ENCODE assay signal across 15 cellular contexts in genomic region chr21:44653656-44654575, GRCh38. TPM values are rescaled to one million over a fixed set of nuclear protein-coding genes. Genes with fewer than 3 reads are reported as not detected.
DNase-seq lines count a peak whose midpoint lies in the region; ATAC-seq and TF ChIP-seq lines count a peak whose summit lies in the region.
"Had no signal": no experiment of that assay in that cellular context is flagged by ENCODE, and none has a peak within 500 bp of the region (broad histone marks: within the 10 kb centered on the region; RNA-seq: fewer than 3 reads in every experiment).

No MANE protein-coding gene starts in this region.

- peak; percentile 51 for ATAC-seq in stimulated activated effector memory CD8-positive, alpha-beta T cell treated with anti-CD3 and anti-CD28 coated beads, Interleukin-12 subunit alpha, Interleukin-12 subunit beta, amount 100 ng/mL, for 72 hours

- no peak overlapping the region for H2AFZ ChIP-seq in SK-N-SH (ENCODE audit: low read depth)

- H3K4me1 Mint-ChIP-seq in T-helper 2 cell treated with Interferon-gamma antibody and Interleukin-4, amounts not matched to agents 5 μg/mL and 100 μg/mL, for 36 hours (ENCODE audit: low read depth): peaks cover 37% of the 10 kb centered on the region
- H3K4me1 Mint-ChIP-seq in activated naive CD4-positive, alpha-beta T cell treated with anti-CD3 and anti-CD28 coated beads for 36 hours (ENCODE audit: low read depth): peaks cover 42% of the 10 kb centered on the region
- H3K4me1 Mint-ChIP-seq in stimulated activated effector memory CD8-positive, alpha-beta T cell treated with anti-CD3 and anti-CD28 coated beads, Interleukin-12 subunit alpha, Interleukin-12 subunit beta, amount 100 ng/mL, for 72 hours: peaks cover 61% of the 10 kb centered on the region

- TF ChIP-seq RAD21 in SK-N-SH (IDR thresholded peaks at IDR 0.05; ENCODE audit: low read length): no peak

- H3K9ac ChIP-seq in SK-N-SH: no peak overlapping the region

- POLR2A ChIA-PET in SK-N-SH (lab: Yijun Ruan, JAX): interaction anchor here (1.1 kb wide), 1 partner anchor 32 kb away, joined by 3 read pairs; no protein-coding TSS in a partner anchor

- H3K9me3 Mint-ChIP-seq in T-helper 2 cell treated with Interferon-gamma antibody and Interleukin-4, amounts not matched to agents 5 μg/mL and 100 μg/mL, for 36 hours: peaks cover 28% of the 10 kb centered on the region
- peaks cover 29% of the 10 kb centered on the region for H3K9me3 Mint-ChIP-seq in activated naive CD4-positive, alpha-beta T cell treated with anti-CD3 and anti-CD28 coated beads for 36 hours
- peaks cover 11% of the 10 kb centered on the region for H3K9me3 Mint-ChIP-seq in stimulated activated effector memory CD8-positive, alpha-beta T cell treated with anti-CD3 and anti-CD28 coated beads, Interleukin-12 subunit alpha, Interleukin-12 subunit beta, amount 100 ng/mL, for 72 hours

- no peak for TF ChIP-seq CTCF in SK-N-SH (IDR thresholded peaks at IDR 0.05)

- no peaks in the 10 kb centered on the region for H3K9me3 ChIP-seq in SK-N-SH
- H3K9me3 ChIP-seq: adrenal gland had no signal

- no peak for TF ChIP-seq EP300 in SK-N-SH (IDR thresholded peaks at IDR 0.05; ENCODE audit: borderline replicate concordance in 1 of 2, low read depth in 1 of 2, low read length in 1 of 2)

- H3K4me1 ChIP-seq in SK-N-SH (ENCODE audit: control insufficient read depth in 1 of 2, insufficient read depth in 2 of 2, low read depth in 1 of 2, low read length in 1 of 2): no peaks in the 10 kb centered on the region
- H3K4me1 ChIP-seq: adrenal gland had no signal

- H3K36me3 ChIP-seq in SK-N-SH (replicated peaks in 1 of 2; ENCODE audit: control insufficient read depth in 1 of 2, insufficient read depth in 2 of 2, low read length in 1 of 2): no peaks in the 10 kb centered on the region
- H3K36me3 ChIP-seq: adrenal gland, neutrophil had no signal

- no peaks in the 10 kb centered on the region for H3F3A ChIP-seq in SK-N-SH (replicated peaks; ENCODE audit: insufficient read depth)

- no peaks in the 10 kb centered on the region for H4K20me1 ChIP-seq in SK-N-SH (ENCODE audit: insufficient read depth)

- CTCF ChIA-PET in activated naive CD4-positive, alpha-beta T cell treated with anti-CD3 and anti-CD28 coated beads for 36 hours (lab: Charles Lee): interaction anchor here (0.6 kb wide), 1 partner anchor 27 kb away, joined by 3 read pairs; no protein-coding TSS in a partner anchor
- CTCF ChIA-PET in SK-N-SH (lab: Yijun Ruan, JAX): interaction anchor here (0.6 to 0.9 kb wide), 2 partner anchors 23 to 122 kb away, joined by 3 read pairs; no protein-coding TSS in a partner anchor

- H3K4me2 ChIP-seq in SK-N-SH: no peak overlapping the region

- peak overlapping the region; percentile 50 for H3K27ac Mint-ChIP-seq in T-helper 2 cell treated with Interferon-gamma antibody and Interleukin-4, amounts not matched to agents 5 μg/mL and 100 μg/mL, for 36 hours
- H3K27ac Mint-ChIP-seq in activated naive CD4-positive, alpha-beta T cell treated with anti-CD3 and anti-CD28 coated beads for 36 hours: no peak overlapping the region
- peak overlapping the region; percentile 78 for H3K27ac Mint-ChIP-seq in stimulated activated effector memory CD8-positive, alpha-beta T cell treated with anti-CD3 and anti-CD28 coated beads, Interleukin-12 subunit alpha, Interleukin-12 subunit beta, amount 100 ng/mL, for 72 hours
- H3K27ac Mint-ChIP-seq: endodermal cell had no signal

- no peak overlapping the region for H3K27ac ChIP-seq in SK-N-SH (ENCODE audit: low read depth in 2 of 2, low read length in 1 of 2)
- H3K27ac ChIP-seq: adrenal gland, HL-60, neutrophil had no signal

- no peaks in the 10 kb centered on the region for H3K9me2 ChIP-seq in SK-N-SH

- H3K27me3 Mint-ChIP-seq in T-helper 2 cell treated with Interferon-gamma antibody and Interleukin-4, amounts not matched to agents 5 μg/mL and 100 μg/mL, for 36 hours (ENCODE audit: low read depth): no peaks in the 10 kb centered on the region
- H3K27me3 Mint-ChIP-seq in activated naive CD4-positive, alpha-beta T cell treated with anti-CD3 and anti-CD28 coated beads for 36 hours (ENCODE audit: low read depth): no peaks in the 10 kb centered on the region

- H3K36me3 Mint-ChIP-seq in T-helper 2 cell treated with Interferon-gamma antibody and Interleukin-4, amounts not matched to agents 5 μg/mL and 100 μg/mL, for 36 hours (ENCODE audit: low read depth): peaks cover 37% of the 10 kb centered on the region
- H3K36me3 Mint-ChIP-seq in activated naive CD4-positive, alpha-beta T cell treated with anti-CD3 and anti-CD28 coated beads for 36 hours (ENCODE audit: low read depth): peaks cover 7% of the 10 kb centered on the region
- H3K36me3 Mint-ChIP-seq in stimulated activated effector memory CD8-positive, alpha-beta T cell treated with anti-CD3 and anti-CD28 coated beads, Interleukin-12 subunit alpha, Interleukin-12 subunit beta, amount 100 ng/mL, for 72 hours: no peaks in the 10 kb centered on the region

- H3K4me3 ChIP-seq in SK-N-SH (ENCODE audit: low read depth in 2 of 2, low read length in 1 of 2): no peak overlapping the region
- H3K4me3 ChIP-seq: adrenal gland had no signal

- peaks cover 40% of the 10 kb centered on the region for H3K27me3 ChIP-seq in SK-N-SH (ENCODE audit: insufficient read depth)
- H3K27me3 ChIP-seq: neutrophil had no signal

- peak; percentile 62 for DNase-seq in activated T-cell treated with anti-CD3 and anti-CD28 coated beads, Interleukin-2, amount 50 U/mL, for 1 hour
- DNase-seq in activated T-cell treated with anti-CD3 and anti-CD28 coated beads for 4 hours: no peak
- no peak for DNase-seq in T-helper 2 cell treated with Interferon-gamma antibody and Interleukin-4, amounts not matched to agents 5 μg/mL and 100 μg/mL, for 36 hours (ENCODE audit: low spot score)
- DNase-seq in activated naive CD4-positive, alpha-beta T cell treated with anti-CD3 and anti-CD28 coated beads for 36 hours: peak; percentile 50
- DNase-seq in stimulated activated effector memory CD8-positive, alpha-beta T cell treated with anti-CD3 and anti-CD28 coated beads, Interleukin-12 subunit alpha, Interleukin-12 subunit beta, amount 100 ng/mL, for 72 hours (ENCODE audit: low spot score in 2 of 2): peak in 1 of 2 donors; percentile 49
- no peak for DNase-seq in kidney tubule cell (ENCODE audit: low spot score)
- no peak for DNase-seq in putamen (ENCODE audit: low spot score)
- DNase-seq in SK-N-SH: no peak
- DNase-seq: endodermal cell, T1000 had no signal

- intact Hi-C loops in activated naive CD4-positive, alpha-beta T cell treated with anti-CD3 and anti-CD28 coated beads for 36 hours (cut with micrococcal nuclease): no loop called here

- WGBS in SK-N-SH (ENCODE audit: low lambda C conversion rate): 29% methylated on average over 10 of the region's 17 CpGs

- H3K4me3 Mint-ChIP-seq in T-helper 2 cell treated with Interferon-gamma antibody and Interleukin-4, amounts not matched to agents 5 μg/mL and 100 μg/mL, for 36 hours: no peak overlapping the region
- no peak overlapping the region for H3K4me3 Mint-ChIP-seq in activated naive CD4-positive, alpha-beta T cell treated with anti-CD3 and anti-CD28 coated beads for 36 hours
- peak overlapping the region; percentile 19 for H3K4me3 Mint-ChIP-seq in stimulated activated effector memory CD8-positive, alpha-beta T cell treated with anti-CD3 and anti-CD28 coated beads, Interleukin-12 subunit alpha, Interleukin-12 subunit beta, amount 100 ng/mL, for 72 hours
- H3K4me3 Mint-ChIP-seq: endodermal cell had no signal

- no peaks in the 10 kb centered on the region for H3K79me2 ChIP-seq in SK-N-SH (ENCODE audit: insufficient read depth)

TF ChIP-seq in SK-N-SH, 30 proteins besides CTCF, POLR2A, EP300 and RAD21:
- TF ChIP-seq JUND (IDR thresholded peaks at IDR 0.05) (no peak), IRF3 (IDR thresholded peaks at IDR 0.05; ENCODE audit: low read depth, low read length) (no peak), RFX5 (IDR thresholded peaks at IDR 0.05; ENCODE audit: low read length) (no peak)

RNA-seq across cellular contexts. Expression of gene KRTAP12-4, which starts 0.5 kb away (rescaled TPM):
- not detected for total RNA-seq in activated naive CD4-positive, alpha-beta T cell treated with anti-CD3 and anti-CD28 coated beads for 36 hours
- polyA plus RNA-seq in SK-N-SH (2012; rRNA removed): not detected in 2 replicates
- polyA plus RNA-seq in SK-N-SH (2012; cell fraction: cytosol; rRNA removed): not detected in 2 replicates
- not detected in 2 replicates for polyA plus RNA-seq in SK-N-SH (2012; cell fraction: nucleus; rRNA removed)
- total RNA-seq: adrenal gland, endodermal cell, liver, temporal lobe had no signal
- polyA plus RNA-seq: adrenal gland, liver had no signal

RNA-seq across cellular contexts. Expression of gene KRTAP12-3, which starts 3.8 kb away (rescaled TPM):
- not detected for total RNA-seq in activated naive CD4-positive, alpha-beta T cell treated with anti-CD3 and anti-CD28 coated beads for 36 hours
- polyA plus RNA-seq in SK-N-SH (2012; rRNA removed): not detected in 2 replicates
- polyA plus RNA-seq in SK-N-SH (2012; cell fraction: cytosol; rRNA removed): not detected in 2 replicates
- polyA plus RNA-seq in SK-N-SH (2012; cell fraction: nucleus; rRNA removed): not detected in 2 replicates
- total RNA-seq: adrenal gland, endodermal cell, liver, temporal lobe had no signal
- polyA plus RNA-seq: adrenal gland, liver had no signal

RNA-seq across cellular contexts. Expression of gene KRTAP10-11, which starts 7.7 kb away (rescaled TPM):
- not detected for total RNA-seq in activated naive CD4-positive, alpha-beta T cell treated with anti-CD3 and anti-CD28 coated beads for 36 hours
- not detected in 2 replicates for polyA plus RNA-seq in SK-N-SH (2012; rRNA removed)
- polyA plus RNA-seq in SK-N-SH (2012; cell fraction: cytosol; rRNA removed): not detected in 2 replicates
- not detected in 2 replicates for polyA plus RNA-seq in SK-N-SH (2012; cell fraction: nucleus; rRNA removed)
- total RNA-seq: adrenal gland, endodermal cell, liver, temporal lobe had no signal
- polyA plus RNA-seq: adrenal gland, liver had no signal

RNA-seq across cellular contexts. Expression of gene KRTAP12-2, which starts 12.8 kb away (rescaled TPM):
- not detected for total RNA-seq in activated naive CD4-positive, alpha-beta T cell treated with anti-CD3 and anti-CD28 coated beads for 36 hours
- polyA plus RNA-seq in SK-N-SH (2012; rRNA removed): not detected in 2 replicates
- polyA plus RNA-seq in SK-N-SH (2012; cell fraction: cytosol; rRNA removed): not detected in 2 replicates
- polyA plus RNA-seq in SK-N-SH (2012; cell fraction: nucleus; rRNA removed): not detected in 2 replicates
- total RNA-seq: adrenal gland, endodermal cell, liver, temporal lobe had no signal
- polyA plus RNA-seq: adrenal gland, liver had no signal

RNA-seq across cellular contexts. Expression of gene KRTAP10-10, which starts 16.8 kb away (rescaled TPM):
- total RNA-seq in activated naive CD4-positive, alpha-beta T cell treated with anti-CD3 and anti-CD28 coated beads for 36 hours: not detected
- polyA plus RNA-seq in SK-N-SH (2012; rRNA removed): not detected in 2 replicates
- polyA plus RNA-seq in SK-N-SH (2012; cell fraction: cytosol; rRNA removed): not detected in 2 replicates
- not detected in 2 replicates for polyA plus RNA-seq in SK-N-SH (2012; cell fraction: nucleus; rRNA removed)
- total RNA-seq: adrenal gland, endodermal cell, liver, temporal lobe had no signal
- polyA plus RNA-seq: adrenal gland, liver had no signal

Comparison
In these comparisons a context has a peak if more than half of its experiments do, and no peak if none do; other contexts are left out.
1. DNase-seq: peak in activated T-cell treated with anti-CD3 and anti-CD28 coated beads, Interleukin-2, amount 50 U/mL, for 1 hour (single experiment) and activated naive CD4-positive, alpha-beta T cell treated with anti-CD3 and anti-CD28 coated beads for 36 hours (single experiment); none in activated T-cell treated with anti-CD3 and anti-CD28 coated beads for 4 hours (single experiment), T-helper 2 cell treated with Interferon-gamma antibody and Interleukin-4, amounts not matched to agents 5 μg/mL and 100 μg/mL, for 36 hours (single experiment), kidney tubule cell (single experiment), putamen (single experiment) and SK-N-SH (single experiment).